In the genomic region with DNA sequence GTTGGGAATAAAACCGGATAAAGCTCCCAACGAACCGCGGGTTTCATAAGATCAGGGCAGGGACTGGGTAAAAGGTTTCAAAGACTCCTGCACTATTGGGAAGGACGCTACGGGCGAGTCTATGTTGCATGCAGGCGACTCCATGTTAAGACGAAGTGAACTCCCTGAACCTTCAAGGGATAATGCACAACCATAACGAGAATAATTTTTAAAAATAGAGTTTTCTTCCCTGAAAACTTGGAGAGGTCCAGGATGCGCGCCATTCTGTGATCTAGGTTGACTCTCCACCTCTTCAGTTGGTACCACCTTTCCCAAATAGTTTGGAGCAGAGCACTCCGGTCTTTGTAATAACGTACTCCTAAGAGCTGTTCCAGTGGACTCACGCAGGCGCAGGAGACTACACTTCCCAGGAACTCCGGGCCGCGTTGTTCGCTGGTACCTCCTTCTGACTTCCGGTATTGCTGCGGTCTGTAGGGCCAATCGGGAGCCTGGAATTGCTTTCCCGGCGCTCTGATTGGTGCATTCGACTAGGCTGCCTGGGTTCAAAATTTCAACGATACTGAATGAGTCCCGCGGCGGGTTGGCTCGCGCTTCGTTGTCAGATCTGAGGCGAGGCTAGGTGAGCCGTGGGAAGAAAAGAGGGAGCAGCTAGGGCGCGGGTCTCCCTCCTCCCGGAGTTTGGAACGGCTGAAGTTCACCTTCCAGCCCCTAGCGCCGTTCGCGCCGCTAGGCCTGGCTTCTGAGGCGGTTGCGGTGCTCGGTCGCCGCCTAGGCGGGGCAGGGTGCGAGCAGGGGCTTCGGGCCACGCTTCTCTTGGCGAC, we compare ENCODE assay signal across 8 cellular contexts. TPM values are rescaled to one million over a fixed set of nuclear protein-coding genes. Genes with fewer than 3 reads are reported as not detected.
DNase-seq lines count a peak whose midpoint lies in the region; ATAC-seq and TF ChIP-seq lines count a peak whose summit lies in the region.

A gene with protein sequence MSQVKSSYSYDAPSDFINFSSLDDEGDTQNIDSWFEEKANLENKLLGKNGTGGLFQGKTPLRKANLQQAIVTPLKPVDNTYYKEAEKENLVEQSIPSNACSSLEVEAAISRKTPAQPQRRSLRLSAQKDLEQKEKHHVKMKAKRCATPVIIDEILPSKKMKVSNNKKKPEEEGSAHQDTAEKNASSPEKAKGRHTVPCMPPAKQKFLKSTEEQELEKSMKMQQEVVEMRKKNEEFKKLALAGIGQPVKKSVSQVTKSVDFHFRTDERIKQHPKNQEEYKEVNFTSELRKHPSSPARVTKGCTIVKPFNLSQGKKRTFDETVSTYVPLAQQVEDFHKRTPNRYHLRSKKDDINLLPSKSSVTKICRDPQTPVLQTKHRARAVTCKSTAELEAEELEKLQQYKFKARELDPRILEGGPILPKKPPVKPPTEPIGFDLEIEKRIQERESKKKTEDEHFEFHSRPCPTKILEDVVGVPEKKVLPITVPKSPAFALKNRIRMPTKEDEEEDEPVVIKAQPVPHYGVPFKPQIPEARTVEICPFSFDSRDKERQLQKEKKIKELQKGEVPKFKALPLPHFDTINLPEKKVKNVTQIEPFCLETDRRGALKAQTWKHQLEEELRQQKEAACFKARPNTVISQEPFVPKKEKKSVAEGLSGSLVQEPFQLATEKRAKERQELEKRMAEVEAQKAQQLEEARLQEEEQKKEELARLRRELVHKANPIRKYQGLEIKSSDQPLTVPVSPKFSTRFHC (plus strand): TSS at position 562 of the 821 bp plus-strand sequence. CDS start 18,187 bp downstream, outside the sequence.

- no peaks in the 10 kb centered on the region for H3K9me3 Mint-ChIP-seq in Caco-2 (ENCODE audit: unreplicated experiment)
- H3K9me3 Mint-ChIP-seq in effector memory CD8-positive, alpha-beta T cell: no peaks in the 10 kb centered on the region

- no peaks in the 10 kb centered on the region for H3K9me3 ChIP-seq in Caco-2

- H3K36me3 ChIP-seq in Caco-2 (ENCODE audit: control insufficient read depth, insufficient read depth, low read length): peaks cover 2% of the 10 kb centered on the region; the same call in 1 of the 2 replicates

- H3K4me3 ChIP-seq in Caco-2 (ENCODE audit: low read depth, low read length): peak within 1 kb of the TSS; percentile 72

- peaks cover 25% of the 10 kb centered on the region for H3K36me3 Mint-ChIP-seq in Caco-2 (ENCODE audit: insufficient read depth, unreplicated experiment)
- peaks cover 2% of the 10 kb centered on the region for H3K36me3 Mint-ChIP-seq in effector memory CD8-positive, alpha-beta T cell (ENCODE audit: insufficient read depth)

- H3K4me3 Mint-ChIP-seq in Caco-2 (ENCODE audit: unreplicated experiment): no peak within 1 kb of the TSS
- no peak within 1 kb of the TSS for H3K4me3 Mint-ChIP-seq in effector memory CD8-positive, alpha-beta T cell

- H3K27ac Mint-ChIP-seq in Caco-2 (ENCODE audit: unreplicated experiment): no peak within 1 kb of the TSS
- no peak within 1 kb of the TSS for H3K27ac Mint-ChIP-seq in effector memory CD8-positive, alpha-beta T cell

- POLR2A ChIA-PET in Caco-2 (lab: Charles Lee): interaction anchor here (0.5 to 2.0 kb wide), 15 partner anchors 10 to 978 kb away, joined by 3 to 15 read pairs (median 4); a partner anchor contains a TSS

- no peaks in the 10 kb centered on the region for H3K27me3 Mint-ChIP-seq in Caco-2 (ENCODE audit: insufficient read depth, unreplicated experiment)
- no peaks in the 10 kb centered on the region for H3K27me3 Mint-ChIP-seq in effector memory CD8-positive, alpha-beta T cell

- intact Hi-C loops in Caco-2 (cut with micrococcal nuclease; ENCODE audit: unreplicated experiment): loop anchor here (1.0 kb wide), 4 partner anchors 15 to 51 kb away; no protein-coding TSS in a partner anchor

- peak in 1 of 2 experiments; percentile 66 for TF ChIP-seq CTCF in Caco-2 (IDR thresholded peaks at IDR 0.05; ENCODE audit: insufficient read depth in 1 of 2, low read depth in 1 of 2, low read length in 1 of 2, severe bottlenecking in 1 of 2, unreplicated experiment in 1 of 2)
- TF ChIP-seq CTCF in GM20000 (IDR thresholded peaks at IDR 0.05; ENCODE audit: extremely low read depth, missing control alignments): no peak

- DNase-seq in Caco-2 (peak; percentile 99 to 100), GM20000 (ENCODE audit: low spot score) (peak; percentile 94), HS-5 (ENCODE audit: low read depth) (peak; percentile 94), NK-92 (lab: John Stamatoyannopoulos, UW; ENCODE audit: unreplicated experiment) (peak; percentile 40), medulla oblongata (ENCODE audit: extremely low spot score) (peak; percentile 99)
- DNase-seq in activated CD8-positive, alpha-beta memory T cell treated with anti-CD3 and anti-CD28 coated beads for 1 hour (ENCODE audit: extremely low read depth in 1 of 2, low read depth in 1 of 2): peak; percentile 53 to 62
- peak; percentile 41 to 47 (median 42) for DNase-seq in effector memory CD8-positive, alpha-beta T cell
- DNase-seq in stimulated activated CD8-positive, alpha-beta memory T cell treated with anti-CD3 and anti-CD28 coated beads, Interleukin-12 subunit alpha, Interleukin-12 subunit beta, amount 100 ng/mL, for 1 hour (ENCODE audit: low read depth): peak; percentile 72

- peak; percentile 83 for ATAC-seq in effector memory CD8-positive, alpha-beta T cell (replicated peaks)

- CTCF ChIA-PET in Caco-2 (lab: Charles Lee): interaction anchor here (0.5 to 3.0 kb wide), 12 partner anchors 15 to 182 kb away, joined by 3 to 34 read pairs (median 3); no protein-coding TSS in a partner anchor

- no peaks in the 10 kb centered on the region for H3K27me3 ChIP-seq in Caco-2 (replicated peaks; ENCODE audit: control insufficient read depth, insufficient read depth, low read length)

- H3K4me1 ChIP-seq in Caco-2: 0 out of 2 replicates have a peak, but pooled peaks cover 6% of the 10 kb centered on the region

- H3K4me1 Mint-ChIP-seq in Caco-2 (ENCODE audit: low read depth, unreplicated experiment): no peaks in the 10 kb centered on the region
- peaks cover 0 to 2% of the 10 kb centered on the region in 2 donors for H3K4me1 Mint-ChIP-seq in effector memory CD8-positive, alpha-beta T cell (ENCODE audit: low read depth in 2 of 2)

- BruUV-seq in Caco-2 (replicated peaks; lab: Mats Ljungman, UMichigan): no TSS peak

RNA-seq across cellular contexts. Expression of the gene that starts here (rescaled TPM):
- total RNA-seq in Caco-2 (2022): 221 and 237 TPM in 2 replicates

Comparison
In these comparisons a context has a peak if more than half of its experiments do, and no peak if none do; other contexts are left out.
1. Peak in every context shown above with its lines: DNase-seq, ATAC-seq and H3K4me3 ChIP-seq.
2. DNase-seq: peak in every context shown above with its lines; median percentile 100 in Caco-2; 99 in medulla oblongata; 94 in GM20000; 94 in HS-5; 72 in stimulated activated CD8-positive, alpha-beta memory T cell treated with anti-CD3 and anti-CD28 coated beads, Interleukin-12 subunit alpha, Interleukin-12 subunit beta, amount 100 ng/mL, for 1 hour; 58 in activated CD8-positive, alpha-beta memory T cell treated with anti-CD3 and anti-CD28 coated beads for 1 hour; 42 in effector memory CD8-positive, alpha-beta T cell; 40 in NK-92.